Comparison of ENCODE assay signal across 31 cellular contexts in the genomic region with DNA sequence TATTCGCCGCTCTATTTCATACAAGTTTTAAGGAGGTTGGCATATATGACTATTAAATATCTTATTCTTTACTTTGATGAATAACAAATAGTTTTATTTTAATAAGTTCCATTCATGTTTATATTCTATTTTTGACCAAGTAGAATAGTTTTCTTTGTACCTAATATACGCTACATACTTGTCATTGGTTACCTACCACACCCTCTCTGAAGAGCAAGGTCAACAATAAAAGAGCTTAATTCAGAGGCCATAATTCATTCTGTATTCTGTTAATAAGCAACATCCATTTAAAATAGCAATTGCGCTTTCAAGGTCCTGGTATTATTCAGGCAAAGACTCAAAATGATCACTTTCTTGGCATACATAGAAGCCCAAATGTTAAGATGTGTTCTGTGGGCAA.
"Had no signal": no experiment of that assay in that cellular context is flagged by ENCODE, and none has a peak within 500 bp of the region (broad histone marks: within the 10 kb centered on the region; RNA-seq: fewer than 3 reads in every experiment).

No MANE protein-coding gene starts in this region.

- H3K27ac ChIP-seq: left ventricle myocardium inferior, neural progenitor cell, neutrophil, ovary, prostate gland, skin epidermis, suprapubic skin, thoracic aorta, tibial artery, uterus had no signal

- H3K4me3 ChIP-seq: left ventricle myocardium inferior, lung, neural progenitor cell, ovary, prostate gland, skin epidermis, suprapubic skin, thoracic aorta, tibial artery, uterus had no signal

- H3K4me1 Mint-ChIP-seq: naive B cell; natural killer cell; stimulated activated naive B cell treated with anti-CD40 and anti-IgM and Interleukin-4, amounts not matched to agents 10 μg/mL and 1 μg/mL and 100 μg/mL, for 72 hours had no signal

- H3K36me3 Mint-ChIP-seq: immature natural killer cell; mesothelial cell of epicardium; naive B cell; natural killer cell; neural progenitor cell; stimulated activated naive B cell treated with anti-CD40 and anti-IgM and Interleukin-4, amounts not matched to agents 10 μg/mL and 1 μg/mL and 100 μg/mL, for 72 hours had no signal

- H3K4me3 Mint-ChIP-seq: immature natural killer cell; mesothelial cell of epicardium; naive B cell; natural killer cell; nephron progenitor cell; neural progenitor cell; stimulated activated naive B cell treated with anti-CD40 and anti-IgM and Interleukin-4, amounts not matched to agents 10 μg/mL and 1 μg/mL and 100 μg/mL, for 72 hours; stimulated activated naive CD8-positive, alpha-beta T cell treated with anti-CD3 and anti-CD28 coated beads, Interleukin-15, Interleukin-2, amounts not matched to agents 100 ng/mL and 50 ng/mL, for 24 hours had no signal

- H3K27ac Mint-ChIP-seq: immature natural killer cell; mesothelial cell of epicardium; natural killer cell; nephron progenitor cell; neural progenitor cell; stimulated activated naive B cell treated with anti-CD40 and anti-IgM and Interleukin-4, amounts not matched to agents 10 μg/mL and 1 μg/mL and 100 μg/mL, for 72 hours; stimulated activated naive CD8-positive, alpha-beta T cell treated with anti-CD3 and anti-CD28 coated beads, Interleukin-15, Interleukin-2, amounts not matched to agents 100 ng/mL and 50 ng/mL, for 24 hours had no signal

- H2AFZ ChIP-seq: neural progenitor cell had no signal

- H3K9me3 ChIP-seq: left ventricle myocardium inferior, neutrophil, ovary, prostate gland, suprapubic skin, thoracic aorta, tibial artery, uterus had no signal

- DNase-seq: hippocampal formation; immature natural killer cell; kidney; left colon; left ventricle myocardium inferior; mesendoderm; naive B cell; natural killer cell; nephron progenitor cell; ovary; retina; right cardiac atrium; stimulated activated CD4-positive, alpha-beta T cell treated with anti-CD3 and anti-CD28 coated beads, Interleukin-12 subunit alpha, Interleukin-12 subunit beta, amount 100 ng/mL, for 4 hours; stimulated activated CD4-positive, alpha-beta T cell treated with anti-CD3 and anti-CD28 coated beads, Interleukin-15, amount 100 ng/mL, for 24 hours; stimulated activated CD4-positive, alpha-beta T cell treated with anti-CD3 and anti-CD28 coated beads, Interleukin-2, amount 100 ng/mL, for 24 hours; stimulated activated CD4-positive, alpha-beta T cell treated with anti-CD3 and anti-CD28 coated beads, Interleukin-4, amount 100 ng/mL, for 1 hour; stimulated activated naive B cell treated with anti-CD40 and anti-IgM and Interleukin-4, amounts not matched to agents 10 μg/mL and 1 μg/mL and 100 μg/mL, for 72 hours; tibial artery; trophoblast cell; uterus had no signal

- H3K4me2 ChIP-seq: neural progenitor cell had no signal

- H3K4me1 ChIP-seq: left ventricle myocardium inferior, prostate gland, suprapubic skin, uterus had no signal

- H3K27me3 ChIP-seq: neural progenitor cell, neutrophil, ovary, suprapubic skin, uterus had no signal

- ATAC-seq: left colon; natural killer cell; right cardiac atrium; sciatic nerve; stimulated activated naive B cell treated with anti-CD40 and anti-IgM and Interleukin-4, amounts not matched to agents 10 μg/mL and 1 μg/mL and 100 μg/mL, for 72 hours had no signal

- H3K27me3 Mint-ChIP-seq: stimulated activated naive CD8-positive, alpha-beta T cell treated with anti-CD3 and anti-CD28 coated beads, Interleukin-15, Interleukin-2, amounts not matched to agents 100 ng/mL and 50 ng/mL, for 24 hours had no signal

- H3K36me3 ChIP-seq: left ventricle myocardium inferior, neural progenitor cell, neutrophil, ovary, prostate gland, suprapubic skin, thoracic aorta, tibial artery, uterus had no signal

- FAIRE-seq: islet of Langerhans, kidney had no signal

- H3K9ac ChIP-seq: neural progenitor cell had no signal
